ENCODE assay signal across 11 cellular contexts in genomic region chr6:40490508-40490907, GRCh38.
"Had no signal": no experiment of that assay in that cellular context is flagged by ENCODE, and none has a peak within 500 bp of the region (broad histone marks: within the 10 kb centered on the region; RNA-seq: fewer than 3 reads in every experiment).

No MANE protein-coding gene starts in this region.

- DNase-seq: GM23248, GOT3, HFFc6, KBM-7 had no signal

- FAIRE-seq: H54, HepG2 had no signal

- ATAC-seq: HCT116, HepG2 had no signal

- H3K4me3 Mint-ChIP-seq: HFFc6 had no signal

- H3K9ac ChIP-seq: GM23248, KMS-11 had no signal

- H3K4me1 ChIP-seq: HAP-1 had no signal

- H3K9me3 Mint-ChIP-seq: IgD-negative memory B cell had no signal

- H3K36me3 ChIP-seq: HAP-1 had no signal

- H3K27ac ChIP-seq: GM23248, HL-60, KMS-11 had no signal

- H3K27ac Mint-ChIP-seq: HFFc6, IgD-negative memory B cell had no signal

- H3K27me3 Mint-ChIP-seq: IgD-negative memory B cell had no signal

- H2AFZ ChIP-seq: GM23248 had no signal

- H3K4me2 ChIP-seq: KMS-11 had no signal

- H3K4me1 Mint-ChIP-seq: IgD-negative memory B cell had no signal

- H3K4me3 ChIP-seq: GM23248, HAP-1 had no signal

- H3K36me3 Mint-ChIP-seq: IgD-negative memory B cell had no signal

- H3K9me3 ChIP-seq: HAP-1 had no signal
